In genomic region chr19:4037301-4037949, GRCh38 we compare ENCODE assay signal across 1 cellular context.
TF ChIP-seq lines count a peak whose summit lies in the region.

No MANE protein-coding gene starts in this region.

TF ChIP-seq in endothelial cell of umbilical vein, 7 proteins besides CTCF, POLR2A, EP300 and RAD21:
- TF ChIP-seq MYC (IDR thresholded peaks at IDR 0.05; ENCODE audit: low read depth, low read length) = no peak
- peak; percentile 16 for TF ChIP-seq POLR2AphosphoS5 (IDR thresholded peaks at IDR 0.05; ENCODE audit: insufficient read depth, low read depth, low read length)
